In the genomic region with DNA sequence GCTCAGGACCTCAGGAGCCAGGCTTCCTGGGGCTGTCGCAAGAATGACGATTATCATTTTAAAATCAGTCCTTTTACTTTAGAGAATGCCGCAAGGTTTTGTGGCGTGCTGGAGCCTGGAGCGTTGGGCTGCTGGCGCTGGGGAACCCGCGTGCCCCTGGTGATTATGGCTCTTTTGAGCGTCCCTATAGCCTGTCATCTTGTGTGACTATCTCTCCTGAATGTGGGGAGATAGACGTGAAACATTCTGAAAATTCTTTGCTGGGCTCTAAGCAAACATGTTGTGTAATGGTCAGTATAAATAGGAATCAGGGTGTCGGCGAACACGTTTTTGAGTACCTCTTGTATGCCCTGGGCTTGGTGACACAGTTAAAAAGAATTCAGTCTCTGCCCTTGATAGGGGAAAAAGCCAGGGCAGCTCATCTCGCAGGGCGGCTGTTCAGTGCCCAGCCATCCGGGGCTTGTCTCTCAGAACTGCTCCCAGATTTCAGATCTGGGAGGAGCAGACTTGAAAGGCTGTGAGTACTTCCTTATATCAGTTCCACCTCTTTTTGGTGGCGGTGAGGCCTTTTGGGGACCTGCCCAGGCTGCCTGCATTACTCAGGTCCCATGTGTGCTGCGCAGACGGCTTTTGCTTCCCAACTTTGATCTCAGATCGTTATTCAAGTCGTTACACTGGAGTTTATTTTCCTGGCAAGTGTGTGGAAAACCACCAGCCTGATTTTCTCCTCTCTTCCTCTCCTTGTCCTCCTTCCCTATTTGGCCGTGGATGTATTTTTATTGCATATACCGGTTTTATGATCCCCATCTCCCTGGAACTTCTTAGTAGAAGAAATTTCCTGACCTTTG, we compare ENCODE assay signal across 8 cellular contexts. TPM values are rescaled to one million over a fixed set of nuclear protein-coding genes. Genes with fewer than 3 reads are reported as not detected.
DNase-seq lines count a peak whose midpoint lies in the region; ATAC-seq, FAIRE-seq and TF ChIP-seq lines count a peak whose summit lies in the region.

No MANE protein-coding gene starts in this region.

- H3K36me3 Mint-ChIP-seq in CD8-positive, alpha-beta T cell: peaks cover 35% of the 10 kb centered on the region
- H3K36me3 Mint-ChIP-seq in activated CD4-positive, alpha-beta T cell treated with anti-CD3 and anti-CD28 coated beads, Interleukin-2, amount 10 ng/mL, durations not matched to agents 7 days and 5 days (ENCODE audit: low read depth): peaks cover 35% of the 10 kb centered on the region

- peaks cover 63% of the 10 kb centered on the region for H3K4me1 ChIP-seq in CD8-positive, alpha-beta T cell (ENCODE audit: insufficient read depth, low read length)
- H3K4me1 ChIP-seq in endothelial cell of umbilical vein (ENCODE audit: control insufficient read depth, extremely low read depth, insufficient read depth, low read length) (peaks cover 25% of the 10 kb centered on the region), mononuclear cell (ENCODE audit: insufficient read depth, low read length) (peaks cover 47% of the 10 kb centered on the region), testis (peaks cover 23% of the 10 kb centered on the region)

- TF ChIP-seq POLR2A in endothelial cell of umbilical vein (IDR thresholded peaks at IDR 0.05; ENCODE audit: low read depth, low read length) (peak; percentile 57), testis (IDR thresholded peaks at IDR 0.05) (no peak)

- no peaks in the 10 kb centered on the region for H3K9me3 Mint-ChIP-seq in CD8-positive, alpha-beta T cell
- H3K9me3 Mint-ChIP-seq in activated CD4-positive, alpha-beta T cell treated with anti-CD3 and anti-CD28 coated beads, Interleukin-2, amount 10 ng/mL, durations not matched to agents 7 days and 5 days: no peaks in the 10 kb centered on the region

- DNase-seq in CD8-positive, alpha-beta T cell: peak in 4 of 7 experiments; percentile 51 to 63 (median 58)
- DNase-seq in MV-4-11 (lab: John Stamatoyannopoulos, UW) (peak; percentile 64), endothelial cell of umbilical vein (ENCODE audit: low read depth, low spot score) (peak; percentile 60), testis (peak; percentile 59)
- DNase-seq in activated CD4-positive, alpha-beta T cell treated with anti-CD3 and anti-CD28 coated beads, Interleukin-2, amount 10 ng/mL, durations not matched to agents 7 days and 5 days: peak; percentile 59

- H3K4me3 ChIP-seq in CD8-positive, alpha-beta T cell (ENCODE audit: low read depth, low read length): peak overlapping the region; percentile 88
- H3K4me3 ChIP-seq in endothelial cell of umbilical vein (replicated peaks in 1 of 3; ENCODE audit: insufficient read depth in 1 of 3, low read depth in 1 of 3, low read length in 3 of 3) (peak overlapping the region; percentile 44 to 69 (median 66)), mononuclear cell (ENCODE audit: low read length) (peak overlapping the region; percentile 74), testis (peak overlapping the region; percentile 82 to 84)

- H3K79me2 ChIP-seq in endothelial cell of umbilical vein (ENCODE audit: control insufficient read depth, insufficient read depth, low read length): peaks cover 58% of the 10 kb centered on the region

- TSS peak; percentile 36 for BruUV-seq in endothelial cell of umbilical vein (replicated peaks; lab: Mats Ljungman, UMichigan)

- peak overlapping the region; percentile 91 for H3K9ac ChIP-seq in endothelial cell of umbilical vein (replicated peaks; ENCODE audit: extremely low read depth, insufficient read depth, low read length)

- FAIRE-seq in endothelial cell of umbilical vein (lab: Jason Lieb, UNC): peak; percentile 90

- CTCF ChIA-PET in CD8-positive, alpha-beta T cell (lab: Charles Lee): interaction anchor here (1.3 to 6.6 kb wide), 4 partner anchors 8 to 91 kb away, joined by 3 to 332 read pairs (median 36); no protein-coding TSS in a partner anchor
- CTCF ChIA-PET in activated CD4-positive, alpha-beta T cell treated with anti-CD3 and anti-CD28 coated beads, Interleukin-2, amount 10 ng/mL, durations not matched to agents 7 days and 5 days (lab: Charles Lee): interaction anchor here (8.9 kb wide), 1 partner anchor 65 kb away, joined by 172 read pairs; no protein-coding TSS in a partner anchor
- CTCF ChIA-PET in endothelial cell of umbilical vein (lab: Charles Lee): interaction anchor here (1.6 to 6.3 kb wide), 8 partner anchors 14 to 64 kb away, joined by 9 to 212 read pairs (median 66); a partner anchor contains a TSS

- H3K27ac Mint-ChIP-seq in CD8-positive, alpha-beta T cell: peak overlapping the region; percentile 96
- peak overlapping the region; percentile 94 for H3K27ac Mint-ChIP-seq in activated CD4-positive, alpha-beta T cell treated with anti-CD3 and anti-CD28 coated beads, Interleukin-2, amount 10 ng/mL, durations not matched to agents 7 days and 5 days

- TF ChIP-seq CTCF in CD8-positive, alpha-beta T cell (IDR thresholded peaks at IDR 0.05): no peak
- no peak for TF ChIP-seq CTCF in endothelial cell of umbilical vein (IDR thresholded peaks at IDR 0.05; ENCODE audit: extremely low read depth in 1 of 2, insufficient read depth in 1 of 2, low read depth in 1 of 2, low read length in 2 of 2)
- TF ChIP-seq CTCF in testis (IDR thresholded peaks at IDR 0.05): no peak

- intact Hi-C loops in CD8-positive, alpha-beta T cell (cut with DNase I, micrococcal nuclease): loop anchor here (1.0 to 10.0 kb wide), 3 partner anchors 8 to 179 kb away; a partner anchor contains a TSS
- intact Hi-C loops in endothelial cell of umbilical vein (cut with micrococcal nuclease) (loop anchor here (1.0 to 2.0 kb wide), 2 partner anchors 21 to 45 kb away; a partner anchor contains a TSS), testis (cut with DNase I; ENCODE audit: low total_unique reads) (loop anchor here (2.0 kb wide), 1 partner anchor 63 kb away; no protein-coding TSS in a partner anchor)

- H3K9me1 ChIP-seq in endothelial cell of umbilical vein (replicated peaks; ENCODE audit: control insufficient read depth, extremely low read depth, insufficient read depth, low read length): no peaks in the 10 kb centered on the region

- no peaks in the 10 kb centered on the region for H3K36me3 ChIP-seq in CD8-positive, alpha-beta T cell (ENCODE audit: insufficient read depth, low read length)
- H3K36me3 ChIP-seq in endothelial cell of umbilical vein (ENCODE audit: control insufficient read depth in 2 of 2, extremely low read depth in 1 of 2, insufficient read depth in 2 of 2, low read length in 2 of 2) (peaks cover 0 to 4% of the 10 kb centered on the region in 2 experiments), testis (ENCODE audit: low read depth, missing control alignments) (no peaks in the 10 kb centered on the region)

- WGBS in testis, 2 donors: 2 to 3% methylated on average over 23 of the region's 23 CpGs

- dilution Hi-C loops in endothelial cell of umbilical vein (cut with MboI; ENCODE audit: extremely low pct_ligation_motif_present, low sequenced_read_pairs): no loop called here

- H3K9me3 ChIP-seq in CD8-positive, alpha-beta T cell (ENCODE audit: low read length): no peaks in the 10 kb centered on the region
- H3K9me3 ChIP-seq in endothelial cell of umbilical vein (replicated peaks; ENCODE audit: control insufficient read depth, insufficient read depth, low read length) (no peaks in the 10 kb centered on the region), mononuclear cell (ENCODE audit: low read depth, low read length) (no peaks in the 10 kb centered on the region), testis (no peaks in the 10 kb centered on the region)

- peaks cover 59% of the 10 kb centered on the region for H3K4me1 Mint-ChIP-seq in CD8-positive, alpha-beta T cell (ENCODE audit: low read depth)
- H3K4me1 Mint-ChIP-seq in activated CD4-positive, alpha-beta T cell treated with anti-CD3 and anti-CD28 coated beads, Interleukin-2, amount 10 ng/mL, durations not matched to agents 7 days and 5 days: peaks cover 61% of the 10 kb centered on the region

- no peaks in the 10 kb centered on the region for H3K27me3 Mint-ChIP-seq in CD8-positive, alpha-beta T cell (ENCODE audit: low read depth)
- no peaks in the 10 kb centered on the region for H3K27me3 Mint-ChIP-seq in activated CD4-positive, alpha-beta T cell treated with anti-CD3 and anti-CD28 coated beads, Interleukin-2, amount 10 ng/mL, durations not matched to agents 7 days and 5 days

- peak overlapping the region; percentile 78 for H3K27ac ChIP-seq in CD8-positive, alpha-beta T cell (ENCODE audit: low read depth, low read length)
- H3K27ac ChIP-seq in endothelial cell of umbilical vein (ENCODE audit: insufficient read depth, low read depth, low read length) (peak overlapping the region; percentile 91), testis (peak overlapping the region; percentile 86 to 94)

- no peaks in the 10 kb centered on the region for H3K27me3 ChIP-seq in CD8-positive, alpha-beta T cell (ENCODE audit: insufficient read depth, low read length)
- H3K27me3 ChIP-seq in endothelial cell of umbilical vein (ENCODE audit: control insufficient read depth in 2 of 2, insufficient read depth in 2 of 2, low read length in 2 of 2) (no peaks in the 10 kb centered on the region), mononuclear cell (ENCODE audit: insufficient read depth, low read length) (no peaks in the 10 kb centered on the region), testis (no peaks in the 10 kb centered on the region)

- peak overlapping the region; percentile 79 for H3K4me2 ChIP-seq in endothelial cell of umbilical vein (ENCODE audit: insufficient read depth, low read length)

- peak; percentile 23 for ATAC-seq in CD8-positive, alpha-beta T cell
- ATAC-seq in GM19455 (IDR thresholded peaks at IDR 0.05; ENCODE audit: unreplicated experiment) (peak; percentile 4), GM18861 (IDR thresholded peaks at IDR 0.05; ENCODE audit: unreplicated experiment) (no peak)

- POLR2A ChIA-PET in CD8-positive, alpha-beta T cell (lab: Charles Lee): interaction anchor here (5.0 kb wide), 1 partner anchor 22 kb away, joined by 88 read pairs; no protein-coding TSS in a partner anchor
- POLR2A ChIA-PET in activated CD4-positive, alpha-beta T cell treated with anti-CD3 and anti-CD28 coated beads, Interleukin-2, amount 10 ng/mL, durations not matched to agents 7 days and 5 days (lab: Charles Lee): interaction anchor here (2.2 kb wide), 1 partner anchor 46 kb away, joined by 13 read pairs; a partner anchor contains a TSS
- POLR2A ChIA-PET in endothelial cell of umbilical vein (lab: Charles Lee): interaction anchor here (1.5 to 1.9 kb wide), 2 partner anchors 25 to 60 kb away, joined by 3 to 9 read pairs; no protein-coding TSS in a partner anchor

- peak overlapping the region; percentile 73 for H2AFZ ChIP-seq in endothelial cell of umbilical vein (ENCODE audit: low read depth, low read length)

- H3K4me3 Mint-ChIP-seq in CD8-positive, alpha-beta T cell: peak overlapping the region; percentile 96
- H3K4me3 Mint-ChIP-seq in activated CD4-positive, alpha-beta T cell treated with anti-CD3 and anti-CD28 coated beads, Interleukin-2, amount 10 ng/mL, durations not matched to agents 7 days and 5 days: peak overlapping the region; percentile 82

- H4K20me1 ChIP-seq in endothelial cell of umbilical vein (replicated peaks; ENCODE audit: control insufficient read depth, extremely low read depth, insufficient read depth, low read length): no peaks in the 10 kb centered on the region

RNA-seq across cellular contexts. Expression of a gene that starts 1.0 kb away (rescaled TPM):
- 100 to 1,000 TPM; 115 to 119 TPM for total RNA-seq in CD8-positive, alpha-beta T cell
- 100 to 1,000 TPM; 116 to 130 TPM for total RNA-seq in activated CD4-positive, alpha-beta T cell treated with anti-CD3 and anti-CD28 coated beads, Interleukin-2, amount 10 ng/mL, durations not matched to agents 7 days and 5 days
- total RNA-seq in endothelial cell of umbilical vein (68.0 and 68.7 TPM in 2 replicates), mononuclear cell (76.8 TPM), testis (10 to 100 TPM; 42.2 to 48.6 TPM)
- polyA plus RNA-seq in endothelial cell of umbilical vein (86.5 and 92.0 TPM in 2 replicates), testis (ENCODE audit: insufficient read depth, low read depth, low replicate concordance) (28.6 TPM)
- polyA plus RNA-seq in endothelial cell of umbilical vein (2011; cell fraction: cytosol; rRNA removed): 29.2 and 31.1 TPM in 2 replicates
- 261 and 278 TPM in 2 replicates for polyA plus RNA-seq in endothelial cell of umbilical vein (2011; cell fraction: nucleus; rRNA removed)
- 42.1 and 42.7 TPM in 2 replicates for polyA plus RNA-seq in endothelial cell of umbilical vein (2012)
- polyA minus RNA-seq in endothelial cell of umbilical vein: 295 and 328 TPM in 2 replicates
- 30.9 TPM for polyA minus RNA-seq in endothelial cell of umbilical vein (2011; cell fraction: cytosol; rRNA and poly(A)+ RNA removed)
- polyA minus RNA-seq in endothelial cell of umbilical vein (2011; cell fraction: nucleus; rRNA and poly(A)+ RNA removed): 113 and 174 TPM in 2 replicates

RNA-seq across cellular contexts. Expression of a gene that starts 20.1 kb away (rescaled TPM):
- 1 to 10 TPM; 5.1 to 6.0 TPM for total RNA-seq in CD8-positive, alpha-beta T cell
- total RNA-seq in activated CD4-positive, alpha-beta T cell treated with anti-CD3 and anti-CD28 coated beads, Interleukin-2, amount 10 ng/mL, durations not matched to agents 7 days and 5 days: 10 to 100 TPM in 1 of 2 experiments, 1 to 10 TPM in 1; 8.4 to 10.1 TPM
- total RNA-seq in endothelial cell of umbilical vein: 24.0 and 24.3 TPM in 2 replicates
- polyA plus RNA-seq in endothelial cell of umbilical vein: 41.8 and 45.4 TPM in 2 replicates
- polyA plus RNA-seq in endothelial cell of umbilical vein (2011; cell fraction: cytosol; rRNA removed): 21.1 and 23.7 TPM in 2 replicates
- polyA plus RNA-seq in endothelial cell of umbilical vein (2011; cell fraction: nucleus; rRNA removed): 20.0 and 20.8 TPM in 2 replicates
- polyA plus RNA-seq in endothelial cell of umbilical vein (2012): 25.3 and 38.2 TPM in 2 replicates
- 28.4 and 36.6 TPM in 2 replicates for polyA minus RNA-seq in endothelial cell of umbilical vein
- 6.1 TPM for polyA minus RNA-seq in endothelial cell of umbilical vein (2011; cell fraction: cytosol; rRNA and poly(A)+ RNA removed)
- 8.0 and 8.3 TPM in 2 replicates for polyA minus RNA-seq in endothelial cell of umbilical vein (2011; cell fraction: nucleus; rRNA and poly(A)+ RNA removed)
- 10.1 TPM for total RNA-seq in mononuclear cell
- total RNA-seq in testis: 10 to 100 TPM; 37.2 to 44.7 TPM
- polyA plus RNA-seq in testis (ENCODE audit: insufficient read depth, low read depth, low replicate concordance): 27.3 TPM

RNA-seq across cellular contexts. Expression of a gene that starts 29.4 kb away (rescaled TPM):
- total RNA-seq in CD8-positive, alpha-beta T cell: not detected
- under 1 TPM in 1 of 2 experiments, not detected in 1; 0.08 TPM for total RNA-seq in activated CD4-positive, alpha-beta T cell treated with anti-CD3 and anti-CD28 coated beads, Interleukin-2, amount 10 ng/mL, durations not matched to agents 7 days and 5 days
- total RNA-seq in endothelial cell of umbilical vein (0.66 and 0.99 TPM in 2 replicates), mononuclear cell (0.10 TPM), testis (10 to 100 TPM; 12.8 to 14.6 TPM)
- polyA plus RNA-seq in endothelial cell of umbilical vein (0.57 and 0.70 TPM in 2 replicates), testis (ENCODE audit: insufficient read depth, low read depth, low replicate concordance) (30.6 TPM)
- polyA plus RNA-seq in endothelial cell of umbilical vein (2011; cell fraction: cytosol; rRNA removed): 0.32 and 0.34 TPM in 2 replicates
- polyA plus RNA-seq in endothelial cell of umbilical vein (2011; cell fraction: nucleus; rRNA removed): 1.5 and 3.2 TPM in 2 replicates
- 0.44 and 0.80 TPM in 2 replicates for polyA plus RNA-seq in endothelial cell of umbilical vein (2012)
- polyA minus RNA-seq in endothelial cell of umbilical vein: 0.87 and 1.9 TPM in 2 replicates
- 27.9 TPM for polyA minus RNA-seq in endothelial cell of umbilical vein (2011; cell fraction: cytosol; rRNA and poly(A)+ RNA removed)
- polyA minus RNA-seq in endothelial cell of umbilical vein (2011; cell fraction: nucleus; rRNA and poly(A)+ RNA removed): 0.29 TPM in 1 of 2 replicates, not detected in the other

RNA-seq across cellular contexts. Expression of a gene that starts 45.4 kb away (rescaled TPM):
- total RNA-seq in CD8-positive, alpha-beta T cell: 10 to 100 TPM; 39.4 to 44.2 TPM
- 10 to 100 TPM; 25.9 to 28.6 TPM for total RNA-seq in activated CD4-positive, alpha-beta T cell treated with anti-CD3 and anti-CD28 coated beads, Interleukin-2, amount 10 ng/mL, durations not matched to agents 7 days and 5 days
- 22.0 and 22.9 TPM in 2 replicates for total RNA-seq in endothelial cell of umbilical vein
- 7.1 and 8.3 TPM in 2 replicates for polyA plus RNA-seq in endothelial cell of umbilical vein
- 7.5 and 7.8 TPM in 2 replicates for polyA plus RNA-seq in endothelial cell of umbilical vein (2011; cell fraction: cytosol; rRNA removed)
- 22.1 and 25.3 TPM in 2 replicates for polyA plus RNA-seq in endothelial cell of umbilical vein (2011; cell fraction: nucleus; rRNA removed)
- polyA plus RNA-seq in endothelial cell of umbilical vein (2012): 11.1 and 13.5 TPM in 2 replicates
- 10.5 and 11.7 TPM in 2 replicates for polyA minus RNA-seq in endothelial cell of umbilical vein
- 8.7 TPM for polyA minus RNA-seq in endothelial cell of umbilical vein (2011; cell fraction: cytosol; rRNA and poly(A)+ RNA removed)
- polyA minus RNA-seq in endothelial cell of umbilical vein (2011; cell fraction: nucleus; rRNA and poly(A)+ RNA removed): 17.4 and 18.6 TPM in 2 replicates
- 32.3 TPM for total RNA-seq in mononuclear cell
- 10 to 100 TPM; 24.3 to 25.8 TPM for total RNA-seq in testis
- 14.7 TPM for polyA plus RNA-seq in testis (ENCODE audit: insufficient read depth, low read depth, low replicate concordance)

RNA-seq across cellular contexts. Expression of a gene that starts 45.5 kb away (rescaled TPM):
- 10 to 100 TPM; 53.8 to 58.7 TPM for total RNA-seq in CD8-positive, alpha-beta T cell
- total RNA-seq in activated CD4-positive, alpha-beta T cell treated with anti-CD3 and anti-CD28 coated beads, Interleukin-2, amount 10 ng/mL, durations not matched to agents 7 days and 5 days: 10 to 100 TPM; 76.9 TPM
- 33.8 and 43.4 TPM in 2 replicates for total RNA-seq in endothelial cell of umbilical vein
- 54.6 and 57.9 TPM in 2 replicates for polyA plus RNA-seq in endothelial cell of umbilical vein
- 30.6 and 34.2 TPM in 2 replicates for polyA plus RNA-seq in endothelial cell of umbilical vein (2011; cell fraction: cytosol; rRNA removed)
- polyA plus RNA-seq in endothelial cell of umbilical vein (2011; cell fraction: nucleus; rRNA removed): 255 and 271 TPM in 2 replicates
- 29.6 and 30.4 TPM in 2 replicates for polyA plus RNA-seq in endothelial cell of umbilical vein (2012)
- 52.7 and 66.7 TPM in 2 replicates for polyA minus RNA-seq in endothelial cell of umbilical vein
- 44.1 TPM for polyA minus RNA-seq in endothelial cell of umbilical vein (2011; cell fraction: cytosol; rRNA and poly(A)+ RNA removed)
- polyA minus RNA-seq in endothelial cell of umbilical vein (2011; cell fraction: nucleus; rRNA and poly(A)+ RNA removed): 52.5 and 55.0 TPM in 2 replicates
- total RNA-seq in mononuclear cell: 33.1 TPM
- total RNA-seq in testis: 100 to 1,000 TPM in 1 of 2 donors, 10 to 100 TPM in 1; 99.3 to 111 TPM
- 47.9 TPM for polyA plus RNA-seq in testis (ENCODE audit: insufficient read depth, low read depth, low replicate concordance)
